ENCODE assay signal across 10 cellular contexts in genomic region chr10:70257816-70258215, GRCh38. TPM values are rescaled to one million over a fixed set of nuclear protein-coding genes. Genes with fewer than 3 reads are reported as not detected.
A peak's percentile ranks its signal among the peaks of the same experiment; 100 is the strongest.
DNase-seq lines count a peak whose midpoint lies in the region; FAIRE-seq and TF ChIP-seq lines count a peak whose summit lies in the region.
"Not testable (repeated sequence)": the region's sequence is repeated elsewhere in the genome, so short reads cannot be mapped to it uniquely, and the experiment has no call there.
"Had no signal": no experiment of that assay in that cellular context is flagged by ENCODE, and none has a peak within 500 bp of the region (broad histone marks: within the 10 kb centered on the region; RNA-seq: fewer than 3 reads in every experiment).

No MANE protein-coding gene starts in this region.

- H3K4me1 Mint-ChIP-seq in astrocyte (ENCODE audit: low read depth, unreplicated experiment); nephron; type B pancreatic cell (ENCODE audit: unreplicated experiment): not testable (repeated sequence)

- peaks cover 20% of the 10 kb centered on the region for H3K27me3 ChIP-seq in astrocyte (ENCODE audit: insufficient read depth, low read length)

- DNase-seq in A172 (ENCODE audit: low spot score) (peak; percentile 42), NCI-H226 (peak; percentile 52), astrocyte (ENCODE audit: low read depth) (peak; percentile 19), choroid plexus epithelial cell (ENCODE audit: low read depth) (peak; percentile 24), kidney glomerular epithelial cell (lab: John Stamatoyannopoulos, UW) (peak; percentile 91)
- DNase-seq in type B pancreatic cell (ENCODE audit: extremely low spot score, unreplicated experiment) = not testable (repeated sequence)

- not testable (repeated sequence) for H3K4me2 ChIP-seq in astrocyte (ENCODE audit: low read length)

- not testable (repeated sequence) for H4K20me1 ChIP-seq in astrocyte (ENCODE audit: insufficient read depth, low read length)

- not testable (repeated sequence) for H3K9ac ChIP-seq in astrocyte (ENCODE audit: low read length)

- not testable (repeated sequence) for H3K36me3 ChIP-seq in astrocyte (ENCODE audit: insufficient read depth, low read length)

- H3K4me3 ChIP-seq in astrocyte (ENCODE audit: insufficient read depth, low read depth, low read length); choroid plexus epithelial cell (ENCODE audit: low read depth, low read length): not testable (repeated sequence)

- H3K4me1 ChIP-seq in astrocyte (ENCODE audit: insufficient read depth, low read length) = peaks cover 15% of the 10 kb centered on the region

- H3K36me3 Mint-ChIP-seq in astrocyte (ENCODE audit: low read depth, unreplicated experiment); nephron (ENCODE audit: low read depth); type B pancreatic cell: not testable (repeated sequence)

- TF ChIP-seq CTCF in astrocyte (IDR thresholded peaks at IDR 0.05; ENCODE audit: insufficient read depth, low read depth, low read length); choroid plexus epithelial cell (conservative IDR thresholded peaks at IDR 0.05; ENCODE audit: low read depth, low read length); nephron (IDR thresholded peaks at IDR 0.05; ENCODE audit: unreplicated experiment in 3 of 3); type B pancreatic cell (conservative IDR thresholded peaks at IDR 0.05): not testable (repeated sequence)

- not testable (repeated sequence) for H3K9me3 Mint-ChIP-seq in astrocyte (ENCODE audit: unreplicated experiment); nephron; type B pancreatic cell

- not testable (repeated sequence) for FAIRE-seq in astrocyte (lab: Jason Lieb, UNC)

- not testable (repeated sequence) for H3K9me3 ChIP-seq in astrocyte (ENCODE audit: insufficient read depth, low read depth, low read length)

- H3K79me2 ChIP-seq in astrocyte (ENCODE audit: insufficient read depth, low read length) = not testable (repeated sequence)

- not testable (repeated sequence) for H3K27ac ChIP-seq in astrocyte (ENCODE audit: low read depth, low read length)

- H2AFZ ChIP-seq in astrocyte (ENCODE audit: low read depth, low read length) = not testable (repeated sequence)

- H3K4me3 Mint-ChIP-seq in astrocyte (ENCODE audit: unreplicated experiment); nephron; type B pancreatic cell: not testable (repeated sequence)

- H3K27ac Mint-ChIP-seq in astrocyte (ENCODE audit: unreplicated experiment) = not testable (repeated sequence)
- H3K27ac Mint-ChIP-seq in nephron (peak overlapping the region in 2 of 3 experiments; percentile 64 to 76), type B pancreatic cell (peak overlapping the region; percentile 31)

- H3K27me3 Mint-ChIP-seq in astrocyte (ENCODE audit: low read depth, unreplicated experiment); nephron (ENCODE audit: low read depth); type B pancreatic cell: not testable (repeated sequence)

RNA-seq across cellular contexts. Expression of gene PPA1, which starts 24.6 kb away (rescaled TPM):
- 184 and 272 TPM in 2 replicates for total RNA-seq in A172 (2014; rRNA removed; shearing (Covaris generic))
- total RNA-seq in astrocyte = 95.3 and 108 TPM in 2 replicates
- 105 and 110 TPM in 2 replicates for total RNA-seq in type B pancreatic cell (ENCODE audit: low replicate concordance)

RNA-seq across cellular contexts. Expression of gene NPFFR1, which starts 26.0 kb away (rescaled TPM):
- 0.02 TPM in 1 of 2 replicates, not detected in the other for total RNA-seq in A172 (2014; rRNA removed; shearing (Covaris generic))
- total RNA-seq in astrocyte (not detected in 2 replicates), type B pancreatic cell (ENCODE audit: low replicate concordance) (not detected in 2 replicates)
- total RNA-seq: CD4-positive, alpha-beta memory T cell; HT1080; IMR-90 had no signal
